ENCODE assay signal across 8 cellular contexts in the genomic region with DNA sequence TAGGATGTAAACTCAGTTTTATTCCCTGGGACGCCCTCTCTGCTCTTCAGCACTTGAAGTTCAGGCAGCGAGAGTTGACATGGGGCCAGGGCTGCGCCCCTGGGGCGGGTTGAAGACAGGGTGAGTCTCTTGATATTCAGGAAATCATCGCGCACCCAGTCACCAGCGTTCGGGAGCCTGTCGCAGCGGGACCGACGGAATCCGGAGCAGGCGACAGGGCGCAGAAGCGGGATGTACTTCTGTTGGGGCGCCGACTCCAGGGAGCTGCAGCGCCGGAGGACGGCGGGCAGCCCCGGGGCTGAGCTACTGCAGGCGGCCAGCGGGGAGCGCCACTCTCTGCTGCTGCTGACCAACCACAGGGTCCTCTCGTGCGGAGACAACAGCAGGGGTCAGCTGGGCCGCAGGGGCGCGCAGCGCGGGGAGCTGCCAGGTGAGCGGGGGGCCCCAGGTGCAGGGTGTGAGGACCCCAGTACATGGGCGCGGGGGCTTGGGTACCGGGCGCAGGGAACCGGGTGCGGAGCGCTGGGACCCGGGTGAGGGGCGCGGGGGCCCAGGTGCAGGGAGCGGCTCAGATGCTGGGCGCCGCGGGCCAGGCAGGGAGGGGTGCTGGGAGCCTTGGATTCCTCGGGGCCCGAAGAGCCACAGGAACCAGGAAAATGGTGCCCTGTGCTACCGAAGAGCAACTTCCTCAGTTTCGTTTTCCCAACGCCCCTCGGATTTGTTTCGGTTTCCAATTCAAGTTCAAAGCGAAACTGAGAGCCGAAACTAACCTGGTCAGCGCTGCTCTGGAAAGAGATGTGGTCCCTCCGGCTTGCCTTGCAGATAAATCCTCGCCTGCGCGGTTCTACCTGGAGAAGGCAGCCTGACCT. TPM values are rescaled to one million over a fixed set of nuclear protein-coding genes. Genes with fewer than 3 reads are reported as not detected.
DNase-seq lines count a peak whose midpoint lies in the region; ATAC-seq and TF ChIP-seq lines count a peak whose summit lies in the region.

A gene (plus strand): TSS at position 162 of the 869 bp plus-strand sequence. CDS start 70 bp downstream, at position 232.

- H3K36me3 ChIP-seq in PC-3 (ENCODE audit: low read depth, low read length) (no peaks in the 10 kb centered on the region), esophagus squamous epithelium (peaks cover 0 to 6% (median 0%) of the 10 kb centered on the region in 3 donors), muscle layer of duodenum (ENCODE audit: control insufficient read depth in 1 of 2, insufficient read depth in 2 of 2, low read length in 2 of 2) (no peaks in the 10 kb centered on the region)

- intact Hi-C loops in PC-3 (cut with micrococcal nuclease) (loop anchor here (1.0 to 2.0 kb wide), 2 partner anchors 78 to 136 kb away; a partner anchor contains a TSS), esophagus squamous epithelium (cut with DNase I) (no loop called here)

- no peaks in the 10 kb centered on the region for H3K27me3 ChIP-seq in PC-3 (ENCODE audit: low read length)
- no peaks in the 10 kb centered on the region for H3K27me3 ChIP-seq in esophagus squamous epithelium
- no peaks in the 10 kb centered on the region for H3K27me3 ChIP-seq in muscle layer of duodenum (ENCODE audit: low read depth, low read length)

- TF ChIP-seq CTCF in PC-3 (conservative IDR thresholded peaks at IDR 0.05; ENCODE audit: low read depth, low read length) (peak; percentile 64), esophagus squamous epithelium (IDR thresholded peaks at IDR 0.05) (peak; percentile 57 to 72 (median 64))

- 2 to 3% methylated on average over 10 to 24 of the region's 62 CpGs for WGBS in esophagus squamous epithelium, 2 donors

- peak within 1 kb of the TSS; percentile 79 for H3K9ac ChIP-seq in PC-3 (ENCODE audit: low read length)

- H3K4me1 ChIP-seq in PC-3 (ENCODE audit: insufficient read depth, low read length) (no peaks in the 10 kb centered on the region), esophagus squamous epithelium (peaks cover 0 to 14% (median 0%) of the 10 kb centered on the region in 3 donors), muscle layer of duodenum (ENCODE audit: control insufficient read depth in 1 of 2, insufficient read depth in 2 of 2, low read length in 2 of 2) (no peaks in the 10 kb centered on the region)

- POLR2A ChIA-PET in PC-3 (lab: Charles Lee; ENCODE audit: unreplicated experiment), result no interaction called here

- H3F3A ChIP-seq in PC-3 (ENCODE audit: low read length, unreplicated experiment), result no peaks in the 10 kb centered on the region

- no TSS peak for BruUV-seq in PC-3 (replicated peaks; lab: Mats Ljungman, UMichigan)

- no peaks in the 10 kb centered on the region for H4K20me1 ChIP-seq in PC-3 (ENCODE audit: low read length)

- ATAC-seq in GM21390 (IDR thresholded peaks at IDR 0.05; ENCODE audit: unreplicated experiment) (peak; percentile 78), PC-3 (peak; percentile 96)

- peak within 1 kb of the TSS; percentile 91 for H3K4me2 ChIP-seq in PC-3 (ENCODE audit: low read length)

- H3K27ac ChIP-seq in PC-3 (ENCODE audit: low read length) (peak within 1 kb of the TSS; percentile 58), esophagus squamous epithelium (peak within 1 kb of the TSS; percentile 94 to 99 (median 98)), muscle layer of duodenum (ENCODE audit: low read length) (peak within 1 kb of the TSS; percentile 82)

- H3K79me2 ChIP-seq in PC-3 (ENCODE audit: low read length), result no peaks in the 10 kb centered on the region

- H3K9me3 ChIP-seq in PC-3 (ENCODE audit: low read length) (no peaks in the 10 kb centered on the region), esophagus squamous epithelium (no peaks in the 10 kb centered on the region), muscle layer of duodenum (ENCODE audit: control insufficient read depth in 1 of 2, low read length in 2 of 2) (no peaks in the 10 kb centered on the region)

- H3K4me3 ChIP-seq in PC-3 (ENCODE audit: low read length) (peak within 1 kb of the TSS; percentile 97), esophagus squamous epithelium (peak within 1 kb of the TSS; percentile 84 to 100 (median 100)), muscle layer of duodenum (ENCODE audit: low read depth in 1 of 2, low read length in 2 of 2) (peak within 1 kb of the TSS; percentile 82 to 97)

- no peaks in the 10 kb centered on the region for H3K9me2 ChIP-seq in PC-3 (replicated peaks; ENCODE audit: low read length)

- peak; percentile 83 for DNase-seq in DMS 273 (lab: John Stamatoyannopoulos, UW; ENCODE audit: unreplicated experiment)
- peak in 75 of 76 experiments; percentile 3 to 89 (median 57) for DNase-seq in HUDEP-2 (lab: John Stamatoyannopoulos, UW; ENCODE audit: unreplicated experiment in 76 of 76)
- DNase-seq in PC-3, result peak; percentile 71
- DNase-seq in activated T-cell treated with anti-CD3 and anti-CD28 coated beads, Interleukin-2, amount 50 U/mL, for 48 hours, result peak; percentile 74 to 79
- peak; percentile 50 for DNase-seq in esophagus squamous epithelium (lab: John Stamatoyannopoulos, UW)
- peak; percentile 42 for DNase-seq in stimulated activated CD8-positive, alpha-beta memory T cell treated with anti-CD3 and anti-CD28 coated beads, Interleukin-7, amount 100 ng/mL, for 24 hours (ENCODE audit: low read depth)

- CTCF ChIA-PET in PC-3 (lab: Charles Lee), result interaction anchor here (1.0 to 1.1 kb wide), 3 partner anchors 66 to 160 kb away, joined by 3 to 5 read pairs (median 4); no protein-coding TSS in a partner anchor

- peak within 1 kb of the TSS; percentile 98 for H2AFZ ChIP-seq in PC-3 (ENCODE audit: low read length)

- TF ChIP-seq POLR2A in esophagus squamous epithelium (IDR thresholded peaks at IDR 0.05), result peak in 2 of 4 donors; percentile 6 to 36

RNA-seq across cellular contexts. Expression of the gene that starts here (rescaled TPM):
- 4.8 and 7.2 TPM in 2 replicates for total RNA-seq in PC-3 (2014; rRNA removed)
- 10 to 100 TPM; 20.7 to 41.1 (median 28.7) TPM for total RNA-seq in esophagus squamous epithelium

Comparison
In these comparisons a context has a peak if more than half of its experiments do, and no peak if none do; other contexts are left out.
1. Peak in every context shown above with its lines: DNase-seq, ATAC-seq, H3K4me3 ChIP-seq and H3K27ac ChIP-seq.